16 cellular contexts compared by ENCODE assay signal in the genomic region with DNA sequence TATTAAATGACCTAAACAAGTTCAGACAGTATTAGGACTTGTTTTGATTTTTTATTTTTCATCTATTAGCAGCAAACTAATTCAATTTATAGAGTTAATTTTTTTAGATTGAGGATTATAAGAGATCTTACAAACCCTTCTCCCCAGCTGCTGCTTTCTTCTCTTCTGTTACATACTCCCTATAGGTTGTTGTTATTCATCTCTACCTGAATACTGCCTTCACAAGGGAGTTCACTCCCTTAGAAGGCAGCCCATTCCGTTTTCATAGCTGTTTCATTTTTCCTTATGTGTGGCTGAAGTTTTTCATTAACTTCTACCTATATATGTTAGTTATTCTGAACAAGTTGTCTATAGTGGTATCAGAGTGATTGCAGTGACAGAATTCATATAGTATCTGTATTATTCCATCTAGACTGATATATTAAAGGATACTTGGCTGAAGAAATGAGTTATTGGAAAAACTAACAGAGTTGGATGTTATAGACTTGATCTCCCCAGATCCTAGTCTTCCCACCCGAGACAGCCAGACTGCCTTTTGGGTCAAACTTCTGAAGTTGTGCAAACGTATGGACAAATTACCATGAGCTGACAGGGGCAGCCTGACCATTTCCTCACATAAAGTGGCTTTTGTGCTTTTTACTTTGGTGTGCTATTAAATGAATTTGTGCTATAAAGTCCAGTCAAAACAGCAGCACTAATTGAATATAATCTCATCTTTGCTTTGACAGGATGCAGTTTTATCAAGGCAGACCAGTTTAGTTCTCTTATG. TPM values are rescaled to one million over a fixed set of nuclear protein-coding genes. Genes with fewer than 3 reads are reported as not detected.
DNase-seq lines count a peak whose midpoint lies in the region; ATAC-seq, FAIRE-seq and TF ChIP-seq lines count a peak whose summit lies in the region.
"Had no signal": no experiment of that assay in that cellular context is flagged by ENCODE, and none has a peak within 500 bp of the region (broad histone marks: within the 10 kb centered on the region; RNA-seq: fewer than 3 reads in every experiment).

No MANE protein-coding gene starts in this region.

- TF ChIP-seq EP300 in HepG2 (IDR thresholded peaks at IDR 0.05; ENCODE audit: low read depth in 2 of 2, low read length in 2 of 2) (no peak), HepG2 (CRISPR knock-in tag; IDR thresholded peaks at IDR 0.05; ENCODE audit: borderline replicate concordance) (no peak)

- TF ChIP-seq POLR2A in HepG2 (IDR thresholded peaks at IDR 0.05; ENCODE audit: insufficient read depth in 1 of 2, low read depth in 2 of 2, low read length in 2 of 2) (no peak), right lobe of liver (IDR thresholded peaks at IDR 0.05) (no peak), spleen (IDR thresholded peaks at IDR 0.05) (no peak)

- no peak for TF ChIP-seq RAD21 in HepG2 (CRISPR knock-in tag; IDR thresholded peaks at IDR 0.05)

- DNase-seq in HepG2 (ENCODE audit: low spot score) (no peak), right lobe of liver (no peak), glomerular visceral epithelial cell (ENCODE audit: extremely low spot score) (peak; percentile 36), T1000 (lab: John Stamatoyannopoulos, UW) (no peak), spleen (no peak)
- DNase-seq in activated CD8-positive, alpha-beta T cell treated with anti-CD3 and anti-CD28 coated beads for 36 hours, result no peak
- DNase-seq: brain microvascular endothelial cell, erythroblast, GF-D8, NCI-H1694 had no signal

- no peak for TF ChIP-seq CTCF in HepG2 (CRISPR knock-in tag; IDR thresholded peaks at IDR 0.05)
- no peak for TF ChIP-seq CTCF in right lobe of liver (IDR thresholded peaks at IDR 0.05)
- TF ChIP-seq CTCF in activated CD8-positive, alpha-beta T cell treated with anti-CD3 and anti-CD28 coated beads for 36 hours (IDR thresholded peaks at IDR 0.05), result no peak
- no peak for TF ChIP-seq CTCF in spleen (IDR thresholded peaks at IDR 0.05 in 8 of 11, conservative IDR thresholded peaks at IDR 0.05 in 3 of 11)

- peak overlapping the region; percentile 24 for H3K27ac ChIP-seq in HepG2 (ENCODE audit: extremely low read length, insufficient read depth, low read length)
- no peak overlapping the region for H3K27ac ChIP-seq in right lobe of liver
- peak overlapping the region in 4 of 8 donors; percentile 2 to 36 (median 18) for H3K27ac ChIP-seq in spleen
- H3K27ac ChIP-seq: brain microvascular endothelial cell, C4-2B had no signal

- H3K4me1 ChIP-seq in HepG2 (ENCODE audit: insufficient read depth, low read length) (peaks cover 62% of the 10 kb centered on the region), right lobe of liver (no peaks in the 10 kb centered on the region), spleen (peaks cover 52 to 100% (median 98%) of the 10 kb centered on the region in 6 donors)

- intact Hi-C loops in HepG2 (cut with micrococcal nuclease; ENCODE audit: unreplicated experiment), result no loop called here
- intact Hi-C loops in right lobe of liver (cut with DNase I), result no loop called here
- intact Hi-C loops in activated CD8-positive, alpha-beta T cell treated with anti-CD3 and anti-CD28 coated beads for 36 hours (cut with micrococcal nuclease), result loop anchor here (2.0 kb wide), 1 partner anchor 21 kb away; no protein-coding TSS in a partner anchor
- intact Hi-C loops in spleen (cut with DNase I; ENCODE audit: low total_unique reads), result no loop called here

- H2AFZ ChIP-seq in HepG2 (ENCODE audit: low read length), result no peak overlapping the region

- H3K36me3 ChIP-seq in HepG2 (replicated peaks in 1 of 2; ENCODE audit: control insufficient read depth in 1 of 2, insufficient read depth in 2 of 2, low read length in 2 of 2), result peaks cover 2 to 8% of the 10 kb centered on the region in 2 experiments; a peak in 4 of 5 replicates
- no peaks in the 10 kb centered on the region for H3K36me3 ChIP-seq in right lobe of liver
- H3K36me3 ChIP-seq in spleen, result peaks cover 0 to 7% (median 0%) of the 10 kb centered on the region in 6 donors

- no peaks in the 10 kb centered on the region for H3K27me3 Mint-ChIP-seq in activated CD8-positive, alpha-beta T cell treated with anti-CD3 and anti-CD28 coated beads for 36 hours

- BruUV-seq in HepG2 (replicated peaks; lab: Mats Ljungman, UMichigan), result no TSS peak

- peak; percentile 43; the same call in 2 of the 3 replicates for ATAC-seq in HepG2
- no peak for ATAC-seq in right lobe of liver
- no peak for ATAC-seq in activated CD8-positive, alpha-beta T cell treated with anti-CD3 and anti-CD28 coated beads for 36 hours
- ATAC-seq in GM21423 (IDR thresholded peaks at IDR 0.05; ENCODE audit: unreplicated experiment), result no peak
- ATAC-seq in GM21619 (IDR thresholded peaks at IDR 0.05; ENCODE audit: unreplicated experiment), result no peak

- peak overlapping the region; percentile 34 for H3K27ac Mint-ChIP-seq in activated CD8-positive, alpha-beta T cell treated with anti-CD3 and anti-CD28 coated beads for 36 hours

- no peaks in the 10 kb centered on the region for H3K9me3 Mint-ChIP-seq in activated CD8-positive, alpha-beta T cell treated with anti-CD3 and anti-CD28 coated beads for 36 hours
- H3K9me3 Mint-ChIP-seq: T-helper 1 cell treated with Interleukin-12 subunit alpha and Interleukin-12 subunit beta and Interleukin-4 antibody, amounts not matched to agents 30 μg/mL and 1 μg/mL, for 36 hours had no signal

- H3K4me2 ChIP-seq in HepG2 (ENCODE audit: low read depth, low read length), result no peak overlapping the region

- WGBS in HepG2 (ENCODE audit: low lambda C conversion rate), result 75% methylated on average over 3 of the region's 3 CpGs
- 66% methylated on average over 3 of the region's 3 CpGs for WGBS in right lobe of liver (ENCODE audit: insufficient coverage, low coverage, low lambda C conversion rate, missing lambda C conversion rate)
- 50 to 74% (median 65%) methylated on average over 3 of the region's 3 CpGs for WGBS in spleen, 5 donors

- peaks cover 94% of the 10 kb centered on the region for H3K79me2 ChIP-seq in HepG2 (ENCODE audit: insufficient read depth, low read length)

- H3K4me1 Mint-ChIP-seq in activated CD8-positive, alpha-beta T cell treated with anti-CD3 and anti-CD28 coated beads for 36 hours (ENCODE audit: low read depth), result peaks cover 75% of the 10 kb centered on the region

- peaks cover 56% of the 10 kb centered on the region for H3K36me3 Mint-ChIP-seq in activated CD8-positive, alpha-beta T cell treated with anti-CD3 and anti-CD28 coated beads for 36 hours (ENCODE audit: low read depth)

- POLR2A ChIA-PET in HepG2 (lab: Yijun Ruan, JAX), result interaction anchor here (0.8 to 2.4 kb wide), 2 partner anchors 7 to 9 kb away, joined by 3 to 11 read pairs; a partner anchor contains a TSS
- POLR2A ChIA-PET in activated CD8-positive, alpha-beta T cell treated with anti-CD3 and anti-CD28 coated beads for 36 hours (lab: Charles Lee), result interaction anchor here (0.8 to 1.8 kb wide), 3 partner anchors 8 to 39 kb away, joined by 3 to 13 read pairs (median 3); a partner anchor contains a TSS

- H3K4me3 ChIP-seq in HepG2 (replicated peaks in 1 of 3; ENCODE audit: insufficient read depth in 1 of 3, low read depth in 2 of 3, low read length in 3 of 3) (no peak overlapping the region), right lobe of liver (no peak overlapping the region), spleen (no peak overlapping the region)
- H3K4me3 ChIP-seq: skin epidermis had no signal

- CTCF ChIA-PET in HepG2 (lab: Yijun Ruan, JAX; ENCODE audit: low intra/inter-chr PET ratio, low total read pairs), result no interaction called here
- CTCF ChIA-PET in activated CD8-positive, alpha-beta T cell treated with anti-CD3 and anti-CD28 coated beads for 36 hours (lab: Charles Lee), result interaction anchor here (0.9 to 3.9 kb wide), 8 partner anchors 11 to 266 kb away, joined by 3 to 24 read pairs (median 3); no protein-coding TSS in a partner anchor

- peaks cover 32% of the 10 kb centered on the region for H4K20me1 ChIP-seq in HepG2 (ENCODE audit: insufficient read depth, low read length)

- FAIRE-seq in HepG2 (lab: Jason Lieb, UNC), result no peak
- FAIRE-seq: urothelium cell line had no signal

- in situ Hi-C loops in HepG2 (cut with HindIII; ENCODE audit: extremely low pct_ligation_motif_present, low pct_unique_long_range_greater_than_20kb), result no loop called here

- peak overlapping the region; percentile 13 for H3K4me3 Mint-ChIP-seq in activated CD8-positive, alpha-beta T cell treated with anti-CD3 and anti-CD28 coated beads for 36 hours

- H3K9me3 ChIP-seq in HepG2 (ENCODE audit: low read length), result no peaks in the 10 kb centered on the region
- no peaks in the 10 kb centered on the region for H3K9me3 ChIP-seq in right lobe of liver
- H3K9me3 ChIP-seq in spleen, result no peaks in the 10 kb centered on the region

- H3K27me3 ChIP-seq in HepG2 (ENCODE audit: control insufficient read depth in 1 of 2, insufficient read depth in 2 of 2, low read length in 2 of 2) (no peaks in the 10 kb centered on the region), right lobe of liver (no peaks in the 10 kb centered on the region), spleen (replicated peaks in 1 of 7) (no peaks in the 10 kb centered on the region)
- H3K27me3 ChIP-seq: brain microvascular endothelial cell had no signal

- no peak overlapping the region for H3K9ac ChIP-seq in HepG2 (ENCODE audit: insufficient read depth, low read depth, low read length)

RNA-seq across cellular contexts. Expression of a gene that starts 8.7 kb away (rescaled TPM):
- total RNA-seq in HepG2 (2016; rRNA removed; fragmentation: Illumina TruSeq; extraction: Trizol), result 183 and 212 TPM in 2 replicates
- 199 and 222 TPM in 2 replicates for total RNA-seq in HepG2 (2016; cell fraction: cytosol; rRNA removed; fragmentation: Illumina TruSeq; extraction: Trizol; ENCODE audit: low read depth)
- total RNA-seq in HepG2 (2016; cell fraction: insoluble cytoplasmic fraction; rRNA removed; fragmentation: Illumina TruSeq; extraction: Trizol), result 184 and 207 TPM in 2 replicates
- total RNA-seq in HepG2 (2016; cell fraction: membrane; rRNA removed; fragmentation: Illumina TruSeq; extraction: Trizol), result 57.2 and 68.7 TPM in 2 replicates
- total RNA-seq in HepG2 (2016; cell fraction: nucleus; rRNA removed; fragmentation: Illumina TruSeq; extraction: Trizol), result 199 and 219 TPM in 2 replicates
- 65.4 and 78.6 TPM in 2 replicates for polyA plus RNA-seq in HepG2 (2011; rRNA removed)
- 19.0 and 29.7 TPM in 2 replicates for polyA plus RNA-seq in HepG2 (2011; cell fraction: cytosol; rRNA removed)
- polyA plus RNA-seq in HepG2 (2011; cell fraction: nucleus; rRNA removed), result 62.0 and 92.3 TPM in 2 replicates
- 76.8 and 87.2 TPM in 2 replicates for polyA plus RNA-seq in HepG2 (2012)
- polyA plus RNA-seq in HepG2 (2016; cell fraction: cytosol; fragmentation: Illumina TruSeq; extraction: Trizol; ENCODE audit: low read depth), result 1.3 and 1.9 TPM in 2 replicates
- polyA plus RNA-seq in HepG2 (2016; cell fraction: insoluble cytoplasmic fraction; fragmentation: Illumina TruSeq; extraction: Trizol; ENCODE audit: low read depth), result 88.6 and 101 TPM in 2 replicates
- polyA plus RNA-seq in HepG2 (2016; cell fraction: membrane; fragmentation: Illumina TruSeq; extraction: Trizol; ENCODE audit: low read depth), result 5.8 and 6.9 TPM in 2 replicates
- polyA plus RNA-seq in HepG2 (2016; cell fraction: nucleus; fragmentation: Illumina TruSeq; extraction: Trizol; ENCODE audit: insufficient read depth, low read depth), result 136 and 142 TPM in 2 replicates
- 61.7 and 123 TPM in 2 replicates for polyA minus RNA-seq in HepG2 (2011; rRNA and poly(A)+ RNA removed; ENCODE audit: low replicate concordance)
- polyA minus RNA-seq in HepG2 (2011; cell fraction: cytosol; rRNA and poly(A)+ RNA removed), result 94.5 and 101 TPM in 2 replicates
- 545 and 549 TPM in 2 replicates for polyA minus RNA-seq in HepG2 (2011; cell fraction: nucleus; rRNA and poly(A)+ RNA removed)
- 10 to 100 TPM in 5 of 6 experiments, 1 to 10 TPM in 1; 6.6 to 25.0 (median 16.9) TPM for total RNA-seq in right lobe of liver
- total RNA-seq in activated CD8-positive, alpha-beta T cell treated with anti-CD3 and anti-CD28 coated beads for 36 hours, result 100 to 1,000 TPM; 218 to 227 TPM
- total RNA-seq in spleen, result 100 to 1,000 TPM; 141 to 254 (median 211) TPM
- polyA plus RNA-seq in spleen, result 10 to 100 TPM; 42.3 to 55.9 (median 43.6) TPM
